In genomic region chr3:12413721-12414255, GRCh38 we compare ENCODE assay signal across 16 cellular contexts.
A peak's percentile ranks its signal among the peaks of the same experiment; 100 is the strongest.
DNase-seq lines count a peak whose midpoint lies in the region; TF ChIP-seq lines count a peak whose summit lies in the region.
"Had no signal": no experiment of that assay in that cellular context is flagged by ENCODE, and none has a peak within 500 bp of the region (broad histone marks: within the 10 kb centered on the region; RNA-seq: fewer than 3 reads in every experiment).

No MANE protein-coding gene starts in this region.

- TF ChIP-seq POLR2A in NB4 (IDR thresholded peaks at IDR 0.05; ENCODE audit: extremely low read depth, insufficient read length): no peak
- TF ChIP-seq POLR2A in breast epithelium (IDR thresholded peaks at IDR 0.05): no peak

- TF ChIP-seq CTCF in NB4 (IDR thresholded peaks at IDR 0.05; ENCODE audit: low read depth, low read length) (no peak), breast epithelium (IDR thresholded peaks at IDR 0.05) (no peak)

- H3K36me3 ChIP-seq in breast epithelium: no peaks in the 10 kb centered on the region

- H3K4me3 ChIP-seq in NB4 (ENCODE audit: low read depth, low read length) (no peak overlapping the region), breast epithelium (no peak overlapping the region)
- H3K4me3 ChIP-seq: GM12878, SK-N-MC had no signal

- DNase-seq in CD1c-positive myeloid dendritic cell (ENCODE audit: extremely low spot score) (peak; percentile 57), NB4 (ENCODE audit: low read depth) (peak; percentile 48), SKM-1 treated with dmso at 0.1 percent for 144 hours (lab: John Stamatoyannopoulos, UW; ENCODE audit: unreplicated experiment) (peak; percentile 24), lung microvascular endothelial cell (ENCODE audit: low read depth in 2 of 2) (peak; percentile 16 to 80), breast epithelium (ENCODE audit: low spot score in 2 of 2) (no peak)
- no peak for DNase-seq in activated CD4-positive, alpha-beta T cell treated with anti-CD3 and anti-CD28 coated beads for 1 hour
- no peak for DNase-seq in stimulated activated CD4-positive, alpha-beta T cell treated with anti-CD3 and anti-CD28 coated beads, Interleukin-1b, Interleukin-23, amount 100 ng/mL, for 48 hours
- DNase-seq: Calu3; CD4-positive, alpha-beta T cell; DMS79; NCI-H1105; NCI-H187; NCI-H446 treated with DMSO at 0.1 percent for 48 hours; NCI-H82 had no signal

- intact Hi-C loops in breast epithelium (cut with DNase I; ENCODE audit: low total_unique reads): no loop called here

- no peak overlapping the region for H3K27ac ChIP-seq in breast epithelium
- H3K27ac ChIP-seq: SK-N-MC had no signal

- H3K27me3 ChIP-seq in breast epithelium: no peaks in the 10 kb centered on the region

- H3K4me1 ChIP-seq in breast epithelium: no peaks in the 10 kb centered on the region

- no peaks in the 10 kb centered on the region for H3K9me3 ChIP-seq in breast epithelium

Comparison
In these comparisons a context has a peak if more than half of its experiments do, and no peak if none do; other contexts are left out.
1. DNase-seq: peak in CD1c-positive myeloid dendritic cell (single experiment), NB4 (single experiment), SKM-1 treated with dmso at 0.1 percent for 144 hours (single experiment) and lung microvascular endothelial cell (2 of 2); none in breast epithelium (0 of 2), activated CD4-positive, alpha-beta T cell treated with anti-CD3 and anti-CD28 coated beads for 1 hour (single experiment) and stimulated activated CD4-positive, alpha-beta T cell treated with anti-CD3 and anti-CD28 coated beads, Interleukin-1b, Interleukin-23, amount 100 ng/mL, for 48 hours (single experiment).